In genomic region chr9:135098400-135099105, GRCh38 we compare ENCODE assay signal across 12 cellular contexts. TPM values are rescaled to one million over a fixed set of nuclear protein-coding genes. Genes with fewer than 3 reads are reported as not detected.
DNase-seq lines count a peak whose midpoint lies in the region; ATAC-seq and TF ChIP-seq lines count a peak whose summit lies in the region.
"Had no signal": no experiment of that assay in that cellular context is flagged by ENCODE, and none has a peak within 500 bp of the region (broad histone marks: within the 10 kb centered on the region; RNA-seq: fewer than 3 reads in every experiment).

No MANE protein-coding gene starts in this region.

- ATAC-seq in activated T-cell treated with anti-CD3 and anti-CD28 coated beads, Interleukin-2, amount 50 U/mL, for 72 hours (replicated peaks in 1 of 2), result no peak
- no peak for ATAC-seq in activated T-cell treated with anti-CD3 and anti-CD28 coated beads, Interleukin-2, amount 50 U/mL, for 4 hours
- ATAC-seq in HG03025 (IDR thresholded peaks at IDR 0.05; ENCODE audit: low FRiP score, unreplicated experiment) (no peak), GM19324 (IDR thresholded peaks at IDR 0.05; ENCODE audit: low FRiP score, unreplicated experiment) (no peak)

- H3K36me3 Mint-ChIP-seq in activated T-cell treated with anti-CD3 and anti-CD28 coated beads, Interleukin-2, amount 50 U/mL, for 72 hours (ENCODE audit: insufficient read depth in 2 of 2), result no peaks in the 10 kb centered on the region
- H3K36me3 Mint-ChIP-seq in activated T-cell treated with anti-CD3 and anti-CD28 coated beads, Interleukin-2, amount 50 U/mL, for 4 hours (ENCODE audit: insufficient read depth), result no peaks in the 10 kb centered on the region
- H3K36me3 Mint-ChIP-seq in progenitor cell of endocrine pancreas (ENCODE audit: insufficient read depth), result no peaks in the 10 kb centered on the region

- no peaks in the 10 kb centered on the region for H3K4me1 Mint-ChIP-seq in activated T-cell treated with anti-CD3 and anti-CD28 coated beads, Interleukin-2, amount 50 U/mL, for 72 hours (ENCODE audit: low read depth)
- no peaks in the 10 kb centered on the region for H3K4me1 Mint-ChIP-seq in activated T-cell treated with anti-CD3 and anti-CD28 coated beads, Interleukin-2, amount 50 U/mL, for 4 hours (ENCODE audit: low read depth)
- H3K4me1 Mint-ChIP-seq in progenitor cell of endocrine pancreas (ENCODE audit: low read depth), result peaks cover 9% of the 10 kb centered on the region

- no peaks in the 10 kb centered on the region for H3K9me3 Mint-ChIP-seq in activated T-cell treated with anti-CD3 and anti-CD28 coated beads, Interleukin-2, amount 50 U/mL, for 72 hours
- H3K9me3 Mint-ChIP-seq in activated T-cell treated with anti-CD3 and anti-CD28 coated beads, Interleukin-2, amount 50 U/mL, for 4 hours, result no peaks in the 10 kb centered on the region
- no peaks in the 10 kb centered on the region for H3K9me3 Mint-ChIP-seq in progenitor cell of endocrine pancreas (ENCODE audit: low read depth)

- no peak for DNase-seq in activated T-cell treated with anti-CD3 and anti-CD28 coated beads, Interleukin-2, amount 50 U/mL, for 72 hours
- DNase-seq in activated T-cell treated with anti-CD3 and anti-CD28 coated beads, Interleukin-2, amount 50 U/mL, for 4 hours, result no peak
- DNase-seq in NCI-H82 treated with DMSO at 0.1 percent for 48 hours (lab: John Stamatoyannopoulos, UW; ENCODE audit: unreplicated experiment) (peak; percentile 24), epithelial cell of esophagus (ENCODE audit: low read depth) (peak; percentile 3), progenitor cell of endocrine pancreas (ENCODE audit: low spot score, unreplicated experiment) (peak; percentile 79), NCI-H1105 treated with DMSO at 0.1 percent for 48 hours (lab: John Stamatoyannopoulos, UW) (no peak)
- DNase-seq: activated effector memory CD4-positive, alpha-beta T cell treated with anti-CD3 and anti-CD28 coated beads, Interleukin-2, amount 50 U/mL, for 16 hours; effector memory CD4-positive, alpha-beta T cell; NCI-H2107 had no signal

- H3K27ac Mint-ChIP-seq in activated T-cell treated with anti-CD3 and anti-CD28 coated beads, Interleukin-2, amount 50 U/mL, for 72 hours, result peak overlapping the region; percentile 9
- no peak overlapping the region for H3K27ac Mint-ChIP-seq in progenitor cell of endocrine pancreas

- no peak for TF ChIP-seq CTCF in epithelial cell of esophagus (IDR thresholded peaks at IDR 0.05; ENCODE audit: insufficient read depth, low read depth, low read length, missing control alignments)
- TF ChIP-seq CTCF in progenitor cell of endocrine pancreas (IDR thresholded peaks at IDR 0.05; ENCODE audit: unreplicated experiment), result no peak

- peaks cover 22% of the 10 kb centered on the region for H3K27me3 Mint-ChIP-seq in activated T-cell treated with anti-CD3 and anti-CD28 coated beads, Interleukin-2, amount 50 U/mL, for 72 hours (ENCODE audit: low read depth)
- H3K27me3 Mint-ChIP-seq in activated T-cell treated with anti-CD3 and anti-CD28 coated beads, Interleukin-2, amount 50 U/mL, for 4 hours (ENCODE audit: low read depth), result peaks cover 52% of the 10 kb centered on the region
- peaks cover 88% of the 10 kb centered on the region for H3K27me3 Mint-ChIP-seq in progenitor cell of endocrine pancreas

- no peak overlapping the region for H3K4me3 Mint-ChIP-seq in activated T-cell treated with anti-CD3 and anti-CD28 coated beads, Interleukin-2, amount 50 U/mL, for 72 hours
- no peak overlapping the region for H3K4me3 Mint-ChIP-seq in activated T-cell treated with anti-CD3 and anti-CD28 coated beads, Interleukin-2, amount 50 U/mL, for 4 hours
- no peak overlapping the region for H3K4me3 Mint-ChIP-seq in progenitor cell of endocrine pancreas (ENCODE audit: low read depth)

- no peak overlapping the region for H3K4me3 ChIP-seq in epithelial cell of esophagus (ENCODE audit: low read length)
- H3K4me3 ChIP-seq: BLaER1 treated with 17β-estradiol and CSF1 and Interleukin-3, amounts not matched to agents 10 nM and 100 nM had no signal

RNA-seq across cellular contexts. Expression of gene OLFM1, which starts 11.1 kb away (rescaled TPM):
- under 1 TPM in 1 of 2 donors, not detected in 1; 0.70 TPM for total RNA-seq in activated T-cell treated with anti-CD3 and anti-CD28 coated beads, Interleukin-2, amount 50 U/mL, for 72 hours
- under 1 TPM in 2 of 3 donors, not detected in 1; 0.22 to 0.26 TPM for total RNA-seq in activated T-cell treated with anti-CD3 and anti-CD28 coated beads, Interleukin-2, amount 50 U/mL, for 4 hours
- 1.7 and 1.8 TPM in 2 replicates for total RNA-seq in progenitor cell of endocrine pancreas

Comparison
In these comparisons a context has a peak if more than half of its experiments do, and no peak if none do; other contexts are left out.
1. DNase-seq: peak in NCI-H82 treated with DMSO at 0.1 percent for 48 hours (single experiment), epithelial cell of esophagus (single experiment) and progenitor cell of endocrine pancreas (single experiment); none in activated T-cell treated with anti-CD3 and anti-CD28 coated beads, Interleukin-2, amount 50 U/mL, for 72 hours (0 of 2), activated T-cell treated with anti-CD3 and anti-CD28 coated beads, Interleukin-2, amount 50 U/mL, for 4 hours (single experiment) and NCI-H1105 treated with DMSO at 0.1 percent for 48 hours (single experiment).